9 cellular contexts compared by ENCODE assay signal in genomic region chr15:78808550-78808949, GRCh38. TPM values are rescaled to one million over a fixed set of nuclear protein-coding genes. Genes with fewer than 3 reads are reported as not detected.
DNase-seq lines count a peak whose midpoint lies in the region; ATAC-seq and TF ChIP-seq lines count a peak whose summit lies in the region.
"Had no signal": no experiment of that assay in that cellular context is flagged by ENCODE, and none has a peak within 500 bp of the region (broad histone marks: within the 10 kb centered on the region; RNA-seq: fewer than 3 reads in every experiment).

No MANE protein-coding gene starts in this region.

- H3K79me2 ChIP-seq in fibroblast of lung (ENCODE audit: control insufficient read depth, insufficient read depth, low read length): no peaks in the 10 kb centered on the region

- peak; percentile 45 for DNase-seq in AG20443 (ENCODE audit: low spot score)
- peak; percentile 78 for DNase-seq in GM13977 (ENCODE audit: low spot score)
- DNase-seq in RWPE1 (ENCODE audit: low spot score): peak; percentile 42
- DNase-seq in fibroblast of lung (ENCODE audit: low read depth in 2 of 2): peak; percentile 20 to 56
- peak in 1 of 2 donors; percentile 56 for DNase-seq in stimulated activated effector memory CD8-positive, alpha-beta T cell treated with anti-CD3 and anti-CD28 coated beads, Interleukin-12 subunit alpha, Interleukin-12 subunit beta, amount 100 ng/mL, for 72 hours (ENCODE audit: low spot score in 2 of 2)
- no peak for DNase-seq in NCI-H2107 treated with DMSO at 0.1 percent for 48 hours (lab: John Stamatoyannopoulos, UW; ENCODE audit: unreplicated experiment)

- H2AFZ ChIP-seq in fibroblast of lung (ENCODE audit: low read length): no peak overlapping the region

- H3K9ac ChIP-seq in fibroblast of lung (ENCODE audit: insufficient read depth, low read length): no peak overlapping the region

- H3K4me3 Mint-ChIP-seq in stimulated activated effector memory CD8-positive, alpha-beta T cell treated with anti-CD3 and anti-CD28 coated beads, Interleukin-12 subunit alpha, Interleukin-12 subunit beta, amount 100 ng/mL, for 72 hours: no peak overlapping the region

- in situ Hi-C loops in GM13977 (cut with MboI; ENCODE audit: low pct_unique_long_range_greater_than_20kb, low sequenced_read_pairs, unreplicated experiment): no loop called here

- H3K9me3 Mint-ChIP-seq in stimulated activated effector memory CD8-positive, alpha-beta T cell treated with anti-CD3 and anti-CD28 coated beads, Interleukin-12 subunit alpha, Interleukin-12 subunit beta, amount 100 ng/mL, for 72 hours: no peaks in the 10 kb centered on the region

- H3K4me3 ChIP-seq in fibroblast of lung (replicated peaks in 1 of 4; ENCODE audit: control extremely low read depth in 1 of 4, insufficient read depth in 1 of 4, low read depth in 3 of 4, low read length in 4 of 4): no peak overlapping the region

- H3K4me2 ChIP-seq in fibroblast of lung (ENCODE audit: extremely low read depth, insufficient read depth, low read length): no peak overlapping the region

- peaks cover 3% of the 10 kb centered on the region for H3K27me3 ChIP-seq in fibroblast of lung (ENCODE audit: control insufficient read depth, insufficient read depth, low read length)

- H3K27ac ChIP-seq in RWPE1 (no peak overlapping the region), fibroblast of lung (ENCODE audit: insufficient read depth, low read length) (no peak overlapping the region)
- H3K27ac ChIP-seq: epithelial cell of prostate had no signal

- no peaks in the 10 kb centered on the region for H3K9me3 ChIP-seq in fibroblast of lung (ENCODE audit: control insufficient read depth, insufficient read depth, low read depth, low read length)

- ATAC-seq in stimulated activated effector memory CD8-positive, alpha-beta T cell treated with anti-CD3 and anti-CD28 coated beads, Interleukin-12 subunit alpha, Interleukin-12 subunit beta, amount 100 ng/mL, for 72 hours: peak; percentile 52
- ATAC-seq in HG03095 (IDR thresholded peaks at IDR 0.05; ENCODE audit: unreplicated experiment): no peak
- no peak for ATAC-seq in HG03139 (IDR thresholded peaks at IDR 0.05; ENCODE audit: unreplicated experiment)

- CTCF ChIA-PET in RWPE1 (lab: Yijun Ruan, JAX): interaction anchor here (0.6 to 0.7 kb wide), 3 partner anchors 44 to 190 kb away, joined by 3 to 4 read pairs (median 4); no protein-coding TSS in a partner anchor

- TF ChIP-seq CTCF in GM13977 (IDR thresholded peaks at IDR 0.05; ENCODE audit: extremely low read depth, insufficient read depth, missing control alignments) (peak; percentile 53), RWPE1 (conservative IDR thresholded peaks at IDR 0.05; ENCODE audit: low read depth) (peak; percentile 62), fibroblast of lung (conservative IDR thresholded peaks at IDR 0.05 in 1 of 2, IDR thresholded peaks at IDR 0.05 in 1 of 2; ENCODE audit: low read depth in 1 of 2, low read length in 2 of 2) (peak; percentile 33 to 54)

- H3K27ac Mint-ChIP-seq in stimulated activated effector memory CD8-positive, alpha-beta T cell treated with anti-CD3 and anti-CD28 coated beads, Interleukin-12 subunit alpha, Interleukin-12 subunit beta, amount 100 ng/mL, for 72 hours: no peak overlapping the region

- POLR2A ChIA-PET in RWPE1 (lab: Yijun Ruan, JAX; ENCODE audit: low non-redundant PET): no interaction called here

- H4K20me1 ChIP-seq in fibroblast of lung (ENCODE audit: control insufficient read depth, extremely low read depth, insufficient read depth, low read length): no peaks in the 10 kb centered on the region

- no peaks in the 10 kb centered on the region for H3K36me3 ChIP-seq in fibroblast of lung (ENCODE audit: control insufficient read depth, insufficient read depth, low read length)

- H3K36me3 Mint-ChIP-seq in stimulated activated effector memory CD8-positive, alpha-beta T cell treated with anti-CD3 and anti-CD28 coated beads, Interleukin-12 subunit alpha, Interleukin-12 subunit beta, amount 100 ng/mL, for 72 hours: no peaks in the 10 kb centered on the region

- peaks cover 10% of the 10 kb centered on the region for H3K4me1 ChIP-seq in fibroblast of lung (ENCODE audit: control insufficient read depth, extremely low read depth, insufficient read depth, low read length)

- peaks cover 19% of the 10 kb centered on the region for H3K4me1 Mint-ChIP-seq in stimulated activated effector memory CD8-positive, alpha-beta T cell treated with anti-CD3 and anti-CD28 coated beads, Interleukin-12 subunit alpha, Interleukin-12 subunit beta, amount 100 ng/mL, for 72 hours

RNA-seq across cellular contexts. Expression of gene ADAMTS7, which starts 2.7 kb away (rescaled TPM):
- total RNA-seq in fibroblast of lung: 5.1 and 7.9 TPM in 2 replicates
- polyA plus RNA-seq in fibroblast of lung: 1.8 and 7.9 TPM in 2 replicates
- 2.2 and 14.0 TPM in 2 replicates for polyA plus RNA-seq in fibroblast of lung (2012)
- polyA minus RNA-seq in fibroblast of lung (ENCODE audit: low replicate concordance): 4.9 and 14.5 TPM in 2 replicates
